ENCODE assay signal across 1 cellular context in genomic region chr3:49500408-49501257, GRCh38.
A peak's percentile ranks its signal among the peaks of the same experiment; 100 is the strongest.
TF ChIP-seq lines count a peak whose summit lies in the region.

No MANE protein-coding gene starts in this region.

TF ChIP-seq in K562, 482 proteins besides CTCF, POLR2A, EP300 and RAD21 (continued from another document and continues in another):
- TF ChIP-seq ATF3 (IDR thresholded peaks at IDR 0.05) (peak; percentile 81), ATF3 (CRISPR knock-in tag; conservative IDR thresholded peaks at IDR 0.05) (no peak), NCOA1 (IDR thresholded peaks at IDR 0.05; ENCODE audit: low read depth) (0 out of 2 replicates have a peak, but pooled peaks have one; percentile 34), RCOR1 (IDR thresholded peaks at IDR 0.05; ENCODE audit: borderline replicate concordance in 1 of 2, low read depth in 2 of 2, low read length in 2 of 2) (peak in 1 of 2 experiments; percentile 7; a peak in 1 of 4 replicates), MTA1 (IDR thresholded peaks at IDR 0.05; ENCODE audit: borderline replicate concordance) (no peak), ZNF41 (CRISPR knock-in tag; conservative IDR thresholded peaks at IDR 0.05) (no peak), ZNF3 (CRISPR knock-in tag; IDR thresholded peaks at IDR 0.05) (no peak), THRAP3 (IDR thresholded peaks at IDR 0.05; ENCODE audit: borderline replicate concordance) (no peak), PML (IDR thresholded peaks at IDR 0.05; ENCODE audit: low read length) (no peak), MGA (IDR thresholded peaks at IDR 0.05) (0 out of 2 replicates have a peak, but pooled peaks have one; percentile 15), C11orf30 (IDR thresholded peaks at IDR 0.05; ENCODE audit: low read depth) (peak; percentile 60), MAFG (tag; conservative IDR thresholded peaks at IDR 0.05) (peak; percentile 31; the same call in 1 of the 2 replicates), HDGF (IDR thresholded peaks at IDR 0.05) (no peak), MYC (IDR thresholded peaks at IDR 0.05; ENCODE audit: low read depth, low read length) (peak; percentile 17; the same call in 1 of the 2 replicates), MYC (CRISPR knock-in tag; IDR thresholded peaks at IDR 0.05; ENCODE audit: borderline replicate concordance, low read depth) (no peak), ZNF444 (CRISPR knock-in tag; IDR thresholded peaks at IDR 0.05) (no peak), SREBF2 (CRISPR knock-in tag; IDR thresholded peaks at IDR 0.05) (no peak), THAP7 (CRISPR knock-in tag; IDR thresholded peaks at IDR 0.05) (no peak), PRDM10 (IDR thresholded peaks at IDR 0.05; ENCODE audit: partially characterized antibody) (peak; percentile 8), FOSL1 (tag; conservative IDR thresholded peaks at IDR 0.05) (peak; percentile 70), TAF1 (IDR thresholded peaks at IDR 0.05; ENCODE audit: control insufficient read depth, extremely low read depth, insufficient read depth, low read length, severe bottlenecking) (peak; percentile 38), CREM (IDR thresholded peaks at IDR 0.05; ENCODE audit: low read depth) (peak; percentile 83), UBTF (IDR thresholded peaks at IDR 0.05; ENCODE audit: borderline replicate concordance in 1 of 2, low read depth in 2 of 2, low read length in 2 of 2) (no peak), SMARCE1 (IDR thresholded peaks at IDR 0.05) (peak; percentile 72; the same call in 1 of the 2 replicates), NRF1 (conservative IDR thresholded peaks at IDR 0.05 in 1 of 2, IDR thresholded peaks at IDR 0.05 in 1 of 2) (0 out of 4 replicates have a peak, but pooled peaks of 1 of the 2 experiments have one; percentile 20), ZZZ3 (IDR thresholded peaks at IDR 0.05) (no peak), L3MBTL2 (IDR thresholded peaks at IDR 0.05) (no peak), MEF2A (IDR thresholded peaks at IDR 0.05; ENCODE audit: control insufficient read depth, low read depth, low read length) (peak; percentile 42; the same call in 1 of the 2 replicates), ZKSCAN1 (IDR thresholded peaks at IDR 0.05; ENCODE audit: low read depth, low read length) (peak; percentile 64; the same call in 1 of the 2 replicates), SMARCC2 (IDR thresholded peaks at IDR 0.05; ENCODE audit: low read depth) (0 out of 2 replicates have a peak, but pooled peaks have one; percentile 50), LCOR (CRISPR knock-in tag; IDR thresholded peaks at IDR 0.05) (0 out of 2 replicates have a peak, but pooled peaks have one; percentile 23), SIX5 (IDR thresholded peaks at IDR 0.05; ENCODE audit: borderline replicate concordance in 1 of 2, insufficient read depth in 1 of 2, low read depth in 1 of 2, low read length in 2 of 2) (no peak), BCLAF1 (IDR thresholded peaks at IDR 0.05; ENCODE audit: borderline replicate concordance in 1 of 2, control insufficient read depth in 1 of 2, low read depth in 2 of 2, low read length in 1 of 2) (no peak)
